Comparison of ENCODE assay signal across 19 cellular contexts in the genomic region with DNA sequence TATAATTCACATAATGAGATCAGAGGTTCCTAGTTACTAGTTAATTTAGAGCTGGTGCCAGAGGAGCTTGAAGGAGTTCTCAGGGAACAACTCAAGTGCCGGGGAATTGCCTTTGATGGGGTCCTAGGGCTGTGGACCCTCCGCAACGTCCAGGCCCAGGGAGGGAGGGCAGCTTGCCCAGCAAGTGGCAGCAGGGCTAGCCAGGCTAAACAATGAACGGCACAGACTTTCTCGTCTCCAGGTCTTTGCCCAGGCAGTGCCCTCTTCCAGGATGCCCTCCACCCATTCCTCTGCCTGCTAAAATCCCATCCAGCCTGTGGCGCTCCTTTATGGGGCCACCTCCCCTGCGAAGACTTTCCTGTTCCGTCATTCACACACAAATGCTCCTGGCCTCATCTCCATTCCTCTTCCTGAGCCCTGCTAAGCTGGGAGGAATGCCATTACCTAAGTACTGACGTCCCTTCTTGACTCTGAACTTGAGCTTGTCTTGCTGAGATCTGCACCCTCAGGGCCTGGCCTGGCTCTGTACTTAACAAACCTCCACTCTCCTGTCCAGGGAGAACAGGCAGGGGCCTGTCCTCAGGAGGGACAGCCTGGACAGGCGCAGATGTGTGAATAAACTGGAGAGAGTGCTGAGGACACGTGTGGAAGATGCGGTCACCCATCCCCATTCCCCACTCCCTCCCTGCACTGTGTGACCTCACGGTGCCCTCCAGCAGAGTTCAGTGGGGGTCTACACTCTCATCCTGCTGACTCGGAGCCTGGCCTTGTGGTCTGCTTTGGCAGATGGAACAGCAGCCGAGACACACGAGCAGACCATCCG.
DNase-seq lines count a peak whose midpoint lies in the region; ATAC-seq and TF ChIP-seq lines count a peak whose summit lies in the region.
"Had no signal": no experiment of that assay in that cellular context is flagged by ENCODE, and none has a peak within 500 bp of the region (broad histone marks: within the 10 kb centered on the region; RNA-seq: fewer than 3 reads in every experiment).

No MANE protein-coding gene starts in this region.

- no peak overlapping the region for H3K4me3 ChIP-seq in adipocyte (ENCODE audit: low read length)
- H3K4me3 ChIP-seq: left ventricle myocardium inferior, suprapubic skin had no signal

- H3K27ac ChIP-seq in foreskin keratinocyte: no peak overlapping the region
- H3K27ac ChIP-seq: left ventricle myocardium inferior, suprapubic skin had no signal

- no peaks in the 10 kb centered on the region for H3K9me3 ChIP-seq in adipocyte (ENCODE audit: control insufficient read depth, low read length)
- H3K9me3 ChIP-seq: left ventricle myocardium inferior, suprapubic skin had no signal

- no peaks in the 10 kb centered on the region for H3K36me3 ChIP-seq in adipocyte (ENCODE audit: control insufficient read depth, insufficient read depth, low read length, severe bottlenecking)
- H3K36me3 ChIP-seq: left ventricle myocardium inferior, suprapubic skin had no signal

- H3K4me3 Mint-ChIP-seq in CD14-positive monocyte: no peak overlapping the region
- H3K4me3 Mint-ChIP-seq in nephron: no peak overlapping the region
- no peak overlapping the region for H3K4me3 Mint-ChIP-seq in activated T-cell treated with anti-CD3 and anti-CD28 coated beads, Interleukin-2, amount 50 U/mL, for 72 hours
- H3K4me3 Mint-ChIP-seq: activated T-helper 17 cell treated with anti-CD3 and anti-CD28 coated beads, Interleukin-2, amount 50 U/mL, for 72 hours; CD8-positive, alpha-beta memory T cell had no signal

- TF ChIP-seq CTCF in CD14-positive monocyte (IDR thresholded peaks at IDR 0.05) (no peak), foreskin keratinocyte (conservative IDR thresholded peaks at IDR 0.05) (no peak), nephron (IDR thresholded peaks at IDR 0.05; ENCODE audit: unreplicated experiment in 3 of 3) (no peak)

- no peak for ATAC-seq in foreskin keratinocyte
- ATAC-seq in esophagus mucosa: no peak
- ATAC-seq in activated T-cell treated with anti-CD3 and anti-CD28 coated beads, Interleukin-2, amount 50 U/mL, for 72 hours (replicated peaks in 1 of 2): no peak
- ATAC-seq: activated T-helper 17 cell treated with anti-CD3 and anti-CD28 coated beads, Interleukin-2, amount 50 U/mL, for 72 hours had no signal

- no peaks in the 10 kb centered on the region for H3K4me1 ChIP-seq in adipocyte (ENCODE audit: control insufficient read depth, insufficient read depth, low read length)
- no peaks in the 10 kb centered on the region for H3K4me1 ChIP-seq in foreskin keratinocyte

- H3K27me3 Mint-ChIP-seq in CD14-positive monocyte (ENCODE audit: low read depth in 3 of 3) (peaks cover 0 to 6% (median 3%) of the 10 kb centered on the region in 3 donors), nephron (ENCODE audit: low read depth) (peaks cover 14% of the 10 kb centered on the region)
- H3K27me3 Mint-ChIP-seq in activated T-cell treated with anti-CD3 and anti-CD28 coated beads, Interleukin-2, amount 50 U/mL, for 72 hours (ENCODE audit: low read depth): no peaks in the 10 kb centered on the region
- H3K27me3 Mint-ChIP-seq: activated T-helper 17 cell treated with anti-CD3 and anti-CD28 coated beads, Interleukin-2, amount 50 U/mL, for 72 hours; CD8-positive, alpha-beta memory T cell had no signal

- H3K27me3 ChIP-seq in adipocyte (replicated peaks; ENCODE audit: control insufficient read depth, insufficient read depth, low read length) (peaks cover 72% of the 10 kb centered on the region), foreskin keratinocyte (peaks cover 34% of the 10 kb centered on the region)

- DNase-seq in CD14-positive monocyte (ENCODE audit: low spot score) (peak; percentile 2), adipocyte (ENCODE audit: low read depth) (peak; percentile 9), foreskin keratinocyte (peak; percentile 41 to 80), activated gamma-delta T cell treated with Interleukin-2 at 50 U/mL for 16 hours (no peak), NCI-H748 (lab: John Stamatoyannopoulos, UW; ENCODE audit: unreplicated experiment) (no peak)
- no peak for DNase-seq in activated T-cell treated with anti-CD3 and anti-CD28 coated beads, Interleukin-2, amount 50 U/mL, for 72 hours
- DNase-seq: activated CD4-positive, alpha-beta T cell treated with anti-CD3 and anti-CD28 coated beads for 1 hour; amygdala; KG1; MV-4-11; NCI-H2029 treated with DMSO at 0.1 percent for 48 hours; NCI-H446 treated with DMSO at 0.1 percent for 48 hours; NK-92 treated with Interleukin-12 subunit alpha and Interleukin-12 subunit beta, amount 100 ng/mL, for 24 hours had no signal

- H3K9ac ChIP-seq in adipocyte (ENCODE audit: low read length): no peak overlapping the region

- no peaks in the 10 kb centered on the region for H3K4me1 Mint-ChIP-seq in CD14-positive monocyte
- H3K4me1 Mint-ChIP-seq in nephron: peaks cover 43% of the 10 kb centered on the region
- H3K4me1 Mint-ChIP-seq in activated T-cell treated with anti-CD3 and anti-CD28 coated beads, Interleukin-2, amount 50 U/mL, for 72 hours (ENCODE audit: low read depth): no peaks in the 10 kb centered on the region
- H3K4me1 Mint-ChIP-seq: activated T-helper 17 cell treated with anti-CD3 and anti-CD28 coated beads, Interleukin-2, amount 50 U/mL, for 72 hours; CD8-positive, alpha-beta memory T cell had no signal

- H3K36me3 Mint-ChIP-seq in CD14-positive monocyte (no peaks in the 10 kb centered on the region), nephron (ENCODE audit: low read depth) (no peaks in the 10 kb centered on the region)
- H3K36me3 Mint-ChIP-seq in activated T-cell treated with anti-CD3 and anti-CD28 coated beads, Interleukin-2, amount 50 U/mL, for 72 hours (ENCODE audit: insufficient read depth in 2 of 2): no peaks in the 10 kb centered on the region
- H3K36me3 Mint-ChIP-seq: CD8-positive, alpha-beta memory T cell had no signal

- H3K27ac Mint-ChIP-seq in CD14-positive monocyte (no peak overlapping the region), nephron (peak overlapping the region; percentile 1 to 56 (median 7))
- H3K27ac Mint-ChIP-seq in activated T-cell treated with anti-CD3 and anti-CD28 coated beads, Interleukin-2, amount 50 U/mL, for 72 hours: no peak overlapping the region
- H3K27ac Mint-ChIP-seq: activated T-helper 17 cell treated with anti-CD3 and anti-CD28 coated beads, Interleukin-2, amount 50 U/mL, for 72 hours had no signal

- intact Hi-C loops in CD14-positive monocyte (cut with micrococcal nuclease): no loop called here

- H3K9me3 Mint-ChIP-seq in CD14-positive monocyte: no peaks in the 10 kb centered on the region
- H3K9me3 Mint-ChIP-seq in nephron: no peaks in the 10 kb centered on the region
- H3K9me3 Mint-ChIP-seq in activated T-cell treated with anti-CD3 and anti-CD28 coated beads, Interleukin-2, amount 50 U/mL, for 72 hours: no peaks in the 10 kb centered on the region
- H3K9me3 Mint-ChIP-seq: activated T-helper 17 cell treated with anti-CD3 and anti-CD28 coated beads, Interleukin-2, amount 50 U/mL, for 72 hours; CD8-positive, alpha-beta memory T cell had no signal

Comparison
In these comparisons a context has a peak if more than half of its experiments do, and no peak if none do; other contexts are left out.
1. DNase-seq: peak in CD14-positive monocyte (single experiment), adipocyte (single experiment) and foreskin keratinocyte (2 of 2); none in activated gamma-delta T cell treated with Interleukin-2 at 50 U/mL for 16 hours (single experiment), activated T-cell treated with anti-CD3 and anti-CD28 coated beads, Interleukin-2, amount 50 U/mL, for 72 hours (0 of 2) and NCI-H748 (single experiment).
2. H3K27ac Mint-ChIP-seq: peak in nephron (3 of 3); none in CD14-positive monocyte (0 of 7) and activated T-cell treated with anti-CD3 and anti-CD28 coated beads, Interleukin-2, amount 50 U/mL, for 72 hours (single experiment).